In genomic region chr16:17289671-17290070, GRCh38 we compare ENCODE assay signal across 21 cellular contexts.
"Had no signal": no experiment of that assay in that cellular context is flagged by ENCODE, and none has a peak within 500 bp of the region (broad histone marks: within the 10 kb centered on the region; RNA-seq: fewer than 3 reads in every experiment).

No MANE protein-coding gene starts in this region.

- H3K4me1 ChIP-seq: pancreas, right lobe of liver, upper lobe of right lung had no signal

- H2AFZ ChIP-seq: hepatocyte had no signal

- H3K27me3 ChIP-seq: colonic mucosa, hepatocyte, pancreas, right lobe of liver, tibial nerve, upper lobe of right lung, vagina had no signal

- H3K79me2 ChIP-seq: hepatocyte had no signal

- H3K4me1 Mint-ChIP-seq: mesothelial cell of epicardium had no signal

- H3K4me2 ChIP-seq: hepatocyte had no signal

- DNase-seq: colonic mucosa; effector CD4-positive, alpha-beta T cell; endodermal cell; erythroblast; foreskin melanocyte; head of caudate nucleus; left colon; occipital lobe; pancreas; right lobe of liver; stimulated activated CD4-positive, alpha-beta T cell treated with anti-CD3 and anti-CD28 coated beads, Interleukin-2, amount 100 ng/mL, for 24 hours; stimulated activated CD4-positive, alpha-beta T cell treated with anti-CD3 and anti-CD28 coated beads, Interleukin-4, amount 100 ng/mL, for 4 hours; stimulated activated naive CD4-positive, alpha-beta T cell treated with Interleukin-2 at 50 U/mL for 16 hours; upper lobe of right lung had no signal

- H3K36me3 Mint-ChIP-seq: mesothelial cell of epicardium had no signal

- H3K27me3 Mint-ChIP-seq: natural killer cell treated with Interleukin-12 subunit alpha and Interleukin-12 subunit beta and Interleukin-15 and Interleukin-18, amount 100 ng/mL, for 72 hours; progenitor cell of endocrine pancreas had no signal

- H3K4me3 ChIP-seq: colonic mucosa, hepatocyte, pancreas, right lobe of liver, skin epidermis, tibial nerve, upper lobe of right lung, vagina had no signal

- H3K9me3 ChIP-seq: colonic mucosa, pancreas, right lobe of liver, upper lobe of right lung, vagina had no signal

- ATAC-seq: left colon; natural killer cell treated with Interleukin-12 subunit alpha and Interleukin-12 subunit beta and Interleukin-15 and Interleukin-18, amount 100 ng/mL, for 72 hours; pancreas; right lobe of liver; upper lobe of right lung had no signal

- H3K27ac ChIP-seq: colonic mucosa, hepatocyte, pancreas, right lobe of liver, upper lobe of right lung, vagina had no signal

- H3K36me3 ChIP-seq: colonic mucosa, pancreas, right lobe of liver, tibial nerve, upper lobe of right lung, vagina had no signal

- H3K9me3 Mint-ChIP-seq: endodermal cell; natural killer cell treated with Interleukin-12 subunit alpha and Interleukin-12 subunit beta and Interleukin-15 and Interleukin-18, amount 100 ng/mL, for 72 hours had no signal

- H3K4me3 Mint-ChIP-seq: endodermal cell; mesothelial cell of epicardium; natural killer cell treated with Interleukin-12 subunit alpha and Interleukin-12 subunit beta and Interleukin-15 and Interleukin-18, amount 100 ng/mL, for 72 hours had no signal

- H3K27ac Mint-ChIP-seq: endodermal cell; mesothelial cell of epicardium; natural killer cell treated with Interleukin-12 subunit alpha and Interleukin-12 subunit beta and Interleukin-15 and Interleukin-18, amount 100 ng/mL, for 72 hours; progenitor cell of endocrine pancreas had no signal
